10 cellular contexts compared by ENCODE assay signal in the genomic region with DNA sequence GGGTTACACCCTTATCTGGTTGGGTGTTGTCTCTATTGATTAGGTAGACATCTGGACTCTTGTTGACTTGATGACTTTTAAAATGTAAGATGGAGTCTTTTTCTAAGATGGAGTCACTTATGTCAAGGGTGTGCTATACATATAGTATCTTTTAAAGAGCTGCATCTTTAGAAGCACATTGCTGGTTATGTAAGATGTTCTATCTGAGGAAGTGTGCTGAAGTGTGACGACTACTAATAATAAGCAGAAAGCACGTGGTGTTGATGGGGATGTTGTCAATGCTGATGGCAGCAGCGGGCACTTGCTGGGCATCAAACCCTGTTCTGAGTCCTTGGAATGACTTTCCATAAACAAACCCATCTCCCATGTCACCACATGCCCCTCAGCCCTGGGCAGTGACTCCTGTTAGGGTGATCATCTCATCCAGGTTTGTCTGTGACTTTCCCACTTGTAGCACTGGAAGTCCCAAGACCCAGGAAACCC.
A peak's percentile ranks its signal among the peaks of the same experiment; 100 is the strongest.
DNase-seq lines count a peak whose midpoint lies in the region; ATAC-seq, FAIRE-seq and TF ChIP-seq lines count a peak whose summit lies in the region.
"Had no signal": no experiment of that assay in that cellular context is flagged by ENCODE, and none has a peak within 500 bp of the region (broad histone marks: within the 10 kb centered on the region; RNA-seq: fewer than 3 reads in every experiment).

No MANE protein-coding gene starts in this region.

- H3K27me3 Mint-ChIP-seq in chondrocyte (ENCODE audit: low read depth), result no peaks in the 10 kb centered on the region

- no peak overlapping the region for H3K9ac ChIP-seq in HepG2 (ENCODE audit: insufficient read depth, low read depth, low read length)

- no peak overlapping the region for H2AFZ ChIP-seq in HepG2 (ENCODE audit: low read length)

- DNase-seq in NB4 (ENCODE audit: low read depth), result peak; percentile 43
- DNase-seq in chondrocyte (ENCODE audit: low spot score), result no peak
- no peak for DNase-seq in HepG2 (ENCODE audit: low spot score)
- no peak for DNase-seq in suprapubic skin (ENCODE audit: low spot score in 2 of 2)
- DNase-seq in activated T-cell treated with anti-CD3 and anti-CD28 coated beads for 4 hours, result no peak
- no peak for DNase-seq in cortex of kidney (lab: John Stamatoyannopoulos, UW)
- no peak for DNase-seq in NCI-H187 (lab: John Stamatoyannopoulos, UW)
- no peak for DNase-seq in stimulated activated CD4-positive, alpha-beta T cell treated with anti-CD3 and anti-CD28 coated beads, Interleukin-2, amount 100 ng/mL, for 48 hours

- TF ChIP-seq RAD21 in HepG2 (CRISPR knock-in tag; IDR thresholded peaks at IDR 0.05), result no peak

- H3K27ac ChIP-seq in HepG2 (ENCODE audit: extremely low read length, insufficient read depth, low read length) (no peak overlapping the region), suprapubic skin (peak overlapping the region; percentile 88)

- CTCF ChIA-PET in HepG2 (lab: Yijun Ruan, JAX; ENCODE audit: low intra/inter-chr PET ratio, low total read pairs), result no interaction called here

- H3K79me2 ChIP-seq in HepG2 (ENCODE audit: insufficient read depth, low read length), result no peaks in the 10 kb centered on the region

- no peak for ATAC-seq in HepG2

- intact Hi-C loops in HepG2 (cut with micrococcal nuclease; ENCODE audit: unreplicated experiment), result no loop called here

- 0% methylated on average over 3 of the region's 3 CpGs for WGBS in HepG2 (ENCODE audit: low lambda C conversion rate)
- 35% methylated on average over 3 of the region's 3 CpGs for WGBS in suprapubic skin

- no peak overlapping the region for H3K4me2 ChIP-seq in HepG2 (ENCODE audit: low read depth, low read length)

- H4K20me1 ChIP-seq in HepG2 (ENCODE audit: insufficient read depth, low read length), result no peaks in the 10 kb centered on the region

- H3K4me3 Mint-ChIP-seq in chondrocyte (ENCODE audit: unreplicated experiment), result no peak overlapping the region

- no TSS peak for BruUV-seq in HepG2 (replicated peaks; lab: Mats Ljungman, UMichigan)

- H3K9me3 Mint-ChIP-seq in chondrocyte (ENCODE audit: low read depth), result no peaks in the 10 kb centered on the region
- H3K9me3 Mint-ChIP-seq: activated T-helper 2 cell treated with anti-CD3 and anti-CD28 coated beads, Interferon-gamma antibody, Interleukin-2, Interleukin-4, amounts not matched to agents 10 μg/mL and 5 μg/mL and 100 μg/mL, durations not matched to agents 14 hours and 24 hours and 36 hours had no signal

- in situ Hi-C loops in HepG2 (cut with HindIII; ENCODE audit: extremely low pct_ligation_motif_present, low pct_unique_long_range_greater_than_20kb), result no loop called here

- H3K4me1 ChIP-seq in HepG2 (ENCODE audit: insufficient read depth, low read length) (no peaks in the 10 kb centered on the region), suprapubic skin (peaks cover 40% of the 10 kb centered on the region)

- POLR2A ChIA-PET in HepG2 (lab: Yijun Ruan, JAX), result no interaction called here

- TF ChIP-seq POLR2A in NB4 (IDR thresholded peaks at IDR 0.05; ENCODE audit: extremely low read depth, insufficient read length), result no peak
- TF ChIP-seq POLR2A in HepG2 (IDR thresholded peaks at IDR 0.05; ENCODE audit: insufficient read depth in 1 of 2, low read depth in 2 of 2, low read length in 2 of 2), result no peak
- no peak for TF ChIP-seq POLR2A in suprapubic skin (IDR thresholded peaks at IDR 0.05)

- FAIRE-seq in HepG2 (lab: Jason Lieb, UNC), result no peak
- FAIRE-seq: D721Med had no signal

- TF ChIP-seq CTCF in NB4 (IDR thresholded peaks at IDR 0.05; ENCODE audit: low read depth, low read length), result no peak
- TF ChIP-seq CTCF in chondrocyte (IDR thresholded peaks at IDR 0.05), result no peak
- TF ChIP-seq CTCF in HepG2 (CRISPR knock-in tag; IDR thresholded peaks at IDR 0.05), result no peak
- TF ChIP-seq CTCF in suprapubic skin (IDR thresholded peaks at IDR 0.05), result no peak

- no peaks in the 10 kb centered on the region for H3K36me3 Mint-ChIP-seq in chondrocyte (ENCODE audit: low read depth)

- no peaks in the 10 kb centered on the region for H3K36me3 ChIP-seq in HepG2 (replicated peaks in 1 of 2; ENCODE audit: control insufficient read depth in 1 of 2, insufficient read depth in 2 of 2, low read length in 2 of 2)
- H3K36me3 ChIP-seq in suprapubic skin, result no peaks in the 10 kb centered on the region

- no peak for TF ChIP-seq EP300 in HepG2 (IDR thresholded peaks at IDR 0.05; ENCODE audit: low read depth in 2 of 2, low read length in 2 of 2)
- TF ChIP-seq EP300 in HepG2 (CRISPR knock-in tag; IDR thresholded peaks at IDR 0.05; ENCODE audit: borderline replicate concordance), result no peak
- no peak for TF ChIP-seq EP300 in suprapubic skin (IDR thresholded peaks at IDR 0.05)

- H3K4me3 ChIP-seq in NB4 (ENCODE audit: low read depth, low read length) (no peak overlapping the region), HepG2 (replicated peaks in 1 of 3; ENCODE audit: insufficient read depth in 1 of 3, low read depth in 2 of 3, low read length in 3 of 3) (no peak overlapping the region), suprapubic skin (no peak overlapping the region)

- H3K4me1 Mint-ChIP-seq in chondrocyte (ENCODE audit: low read depth), result peaks cover 36% of the 10 kb centered on the region

- H3K9me3 ChIP-seq in HepG2 (ENCODE audit: low read length) (no peaks in the 10 kb centered on the region), suprapubic skin (no peaks in the 10 kb centered on the region)

- peaks cover 3 to 29% of the 10 kb centered on the region in 2 experiments; a peak in 4 of 5 replicates for H3K27me3 ChIP-seq in HepG2 (ENCODE audit: control insufficient read depth in 1 of 2, insufficient read depth in 2 of 2, low read length in 2 of 2)
- no peaks in the 10 kb centered on the region for H3K27me3 ChIP-seq in suprapubic skin

- H3K27ac Mint-ChIP-seq in chondrocyte (ENCODE audit: unreplicated experiment), result peak overlapping the region; percentile 83
- H3K27ac Mint-ChIP-seq: activated T-helper 2 cell treated with anti-CD3 and anti-CD28 coated beads, Interferon-gamma antibody, Interleukin-2, Interleukin-4, amounts not matched to agents 10 μg/mL and 5 μg/mL and 100 μg/mL, durations not matched to agents 14 hours and 24 hours and 36 hours had no signal

TF ChIP-seq in HepG2, 621 proteins besides CTCF, POLR2A, EP300 and RAD21:
- TF ChIP-seq, protein P1, sequence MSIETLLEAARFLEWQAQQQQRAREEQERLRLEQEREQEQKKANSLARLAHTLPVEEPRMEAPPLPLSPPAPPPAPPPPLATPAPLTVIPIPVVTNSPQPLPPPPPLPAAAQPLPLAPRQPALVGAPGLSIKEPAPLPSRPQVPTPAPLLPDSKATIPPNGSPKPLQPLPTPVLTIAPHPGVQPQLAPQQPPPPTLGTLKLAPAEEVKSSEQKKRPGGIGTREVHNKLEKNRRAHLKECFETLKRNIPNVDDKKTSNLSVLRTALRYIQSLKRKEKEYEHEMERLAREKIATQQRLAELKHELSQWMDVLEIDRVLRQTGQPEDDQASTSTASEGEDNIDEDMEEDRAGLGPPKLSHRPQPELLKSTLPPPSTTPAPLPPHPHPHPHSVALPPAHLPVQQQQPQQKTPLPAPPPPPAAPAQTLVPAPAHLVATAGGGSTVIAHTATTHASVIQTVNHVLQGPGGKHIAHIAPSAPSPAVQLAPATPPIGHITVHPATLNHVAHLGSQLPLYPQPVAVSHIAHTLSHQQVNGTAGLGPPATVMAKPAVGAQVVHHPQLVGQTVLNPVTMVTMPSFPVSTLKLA (IDR thresholded peaks at IDR 0.05), result peak; percentile 51; the same call in 1 of the 2 replicates
- TF ChIP-seq PHB2 (IDR thresholded peaks at IDR 0.05; ENCODE audit: partially characterized antibody) (no peak), HNRNPLL (IDR thresholded peaks at IDR 0.05; ENCODE audit: low read depth, low read length, poor library complexity, severe bottlenecking) (no peak)
- TF ChIP-seq, protein P2, sequence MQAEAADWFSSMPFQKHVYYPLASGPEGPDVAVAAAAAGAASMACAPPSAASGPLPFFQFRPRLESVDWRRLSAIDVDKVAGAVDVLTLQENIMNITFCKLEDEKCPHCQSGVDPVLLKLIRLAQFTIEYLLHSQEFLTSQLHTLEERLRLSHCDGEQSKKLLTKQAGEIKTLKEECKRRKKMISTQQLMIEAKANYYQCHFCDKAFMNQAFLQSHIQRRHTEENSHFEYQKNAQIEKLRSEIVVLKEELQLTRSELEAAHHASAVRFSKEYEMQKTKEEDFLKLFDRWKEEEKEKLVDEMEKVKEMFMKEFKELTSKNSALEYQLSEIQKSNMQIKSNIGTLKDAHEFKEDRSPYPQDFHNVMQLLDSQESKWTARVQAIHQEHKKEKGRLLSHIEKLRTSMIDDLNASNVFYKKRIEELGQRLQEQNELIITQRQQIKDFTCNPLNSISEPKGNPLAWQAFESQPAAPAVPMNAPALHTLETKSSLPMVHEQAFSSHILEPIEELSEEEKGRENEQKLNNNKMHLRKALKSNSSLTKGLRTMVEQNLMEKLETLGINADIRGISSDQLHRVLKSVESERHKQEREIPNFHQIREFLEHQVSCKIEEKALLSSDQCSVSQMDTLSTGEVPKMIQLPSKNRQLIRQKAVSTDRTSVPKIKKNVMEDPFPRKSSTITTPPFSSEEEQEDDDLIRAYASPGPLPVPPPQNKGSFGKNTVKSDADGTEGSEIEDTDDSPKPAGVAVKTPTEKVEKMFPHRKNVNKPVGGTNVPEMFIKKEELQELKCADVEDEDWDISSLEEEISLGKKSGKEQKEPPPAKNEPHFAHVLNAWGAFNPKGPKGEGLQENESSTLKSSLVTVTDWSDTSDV (CRISPR knock-in tag; IDR thresholded peaks at IDR 0.05), result no peak
